16 cellular contexts compared by ENCODE assay signal in the genomic region with DNA sequence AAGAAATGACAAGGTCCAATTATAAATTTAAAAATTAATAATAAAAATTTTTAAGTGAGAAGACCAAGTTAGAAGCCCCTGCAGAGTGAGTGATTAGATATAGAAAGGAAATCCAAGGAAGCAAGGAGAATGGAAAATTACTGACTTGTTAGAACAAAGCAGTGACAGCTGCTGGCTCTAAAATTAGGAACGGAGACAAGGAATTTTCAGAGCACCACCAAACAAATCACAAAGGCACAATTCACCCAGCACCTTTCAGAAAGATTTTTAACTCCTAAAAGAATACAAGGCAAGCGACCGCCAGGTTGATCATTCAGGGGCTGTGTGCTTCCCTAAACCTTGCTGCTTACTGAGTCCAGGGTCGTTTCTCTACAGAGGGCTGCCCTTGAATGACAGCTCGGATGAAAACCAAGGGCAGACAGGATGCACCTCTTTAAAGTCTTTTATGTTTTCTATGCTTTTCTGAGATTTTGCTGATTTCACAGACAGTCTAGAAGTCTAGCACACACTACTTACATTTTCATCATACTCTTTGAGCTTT. TPM values are rescaled to one million over a fixed set of nuclear protein-coding genes. Genes with fewer than 3 reads are reported as not detected.
"Had no signal": no experiment of that assay in that cellular context is flagged by ENCODE, and none has a peak within 500 bp of the region (broad histone marks: within the 10 kb centered on the region; RNA-seq: fewer than 3 reads in every experiment).

No MANE protein-coding gene starts in this region.

- ATAC-seq: naive thymus-derived CD8-positive, alpha-beta T cell; stimulated activated naive CD8-positive, alpha-beta T cell treated with anti-CD3 and anti-CD28 coated beads, Interleukin-15, amount 100 ng/mL, for 72 hours; T-helper 17 cell had no signal

- H3K4me1 Mint-ChIP-seq: activated B cell treated with CpG ODN at 0.5 μM for 24 hours; activated naive CD4-positive, alpha-beta T cell treated with anti-CD3 and anti-CD28 coated beads, Interleukin-2, amount 50 U/mL, for 24 hours; naive thymus-derived CD8-positive, alpha-beta T cell; stimulated activated naive CD8-positive, alpha-beta T cell treated with anti-CD3 and anti-CD28 coated beads, Interleukin-15, amount 100 ng/mL, for 72 hours had no signal

- H3K4me1 ChIP-seq: colonic mucosa had no signal

- H3K27ac Mint-ChIP-seq: activated B cell treated with CpG ODN at 0.5 μM for 24 hours; activated naive CD4-positive, alpha-beta T cell treated with anti-CD3 and anti-CD28 coated beads, Interleukin-2, amount 50 U/mL, for 24 hours; activated T-cell treated with anti-CD3 and anti-CD28 coated beads, Interleukin-2, amount 50 U/mL, for 24 hours; stimulated activated naive CD8-positive, alpha-beta T cell treated with anti-CD3 and anti-CD28 coated beads, Interleukin-15, amount 100 ng/mL, for 72 hours; T-helper 17 cell had no signal

- H3K9me3 ChIP-seq: colonic mucosa had no signal

- H3K36me3 Mint-ChIP-seq: activated naive CD4-positive, alpha-beta T cell treated with anti-CD3 and anti-CD28 coated beads, Interleukin-2, amount 50 U/mL, for 24 hours; naive thymus-derived CD8-positive, alpha-beta T cell had no signal

- H3K27ac ChIP-seq: brain microvascular endothelial cell, colonic mucosa had no signal

- H3K9me3 Mint-ChIP-seq: activated B cell treated with CpG ODN at 0.5 μM for 24 hours; activated naive CD4-positive, alpha-beta T cell treated with anti-CD3 and anti-CD28 coated beads, Interleukin-2, amount 50 U/mL, for 24 hours; activated T-cell treated with anti-CD3 and anti-CD28 coated beads, Interleukin-2, amount 50 U/mL, for 24 hours; stimulated activated naive CD8-positive, alpha-beta T cell treated with anti-CD3 and anti-CD28 coated beads, Interleukin-15, amount 100 ng/mL, for 72 hours had no signal

- H3K4me3 ChIP-seq: colonic mucosa, lung had no signal

- H3K27me3 ChIP-seq: colonic mucosa had no signal

- DNase-seq: activated B cell treated with CpG ODN at 0.5 μM for 24 hours; activated effector memory CD4-positive, alpha-beta T cell treated with Interleukin-2 at 50 U/mL for 16 hours; activated T-cell treated with anti-CD3 and anti-CD28 coated beads, Interleukin-2, amount 50 U/mL, for 24 hours; brain microvascular endothelial cell; colonic mucosa; effector CD4-positive, alpha-beta T cell; kidney glomerular epithelial cell; naive thymus-derived CD8-positive, alpha-beta T cell; stimulated activated CD4-positive, alpha-beta T cell treated with anti-CD3 and anti-CD28 coated beads, Interleukin-4, amount 100 ng/mL, for 24 hours; stimulated activated naive CD8-positive, alpha-beta T cell treated with anti-CD3 and anti-CD28 coated beads, Interleukin-15, amount 100 ng/mL, for 72 hours; T-helper 17 cell had no signal

- H3K4me3 Mint-ChIP-seq: activated B cell treated with CpG ODN at 0.5 μM for 24 hours; activated naive CD4-positive, alpha-beta T cell treated with anti-CD3 and anti-CD28 coated beads, Interleukin-2, amount 50 U/mL, for 24 hours; activated T-cell treated with anti-CD3 and anti-CD28 coated beads, Interleukin-2, amount 50 U/mL, for 24 hours; naive thymus-derived CD8-positive, alpha-beta T cell; stimulated activated naive CD8-positive, alpha-beta T cell treated with anti-CD3 and anti-CD28 coated beads, Interleukin-15, amount 100 ng/mL, for 72 hours; T-helper 17 cell had no signal

RNA-seq across cellular contexts. Expression of gene PRSS54, which starts 52.1 kb away (rescaled TPM):
- total RNA-seq: activated B cell treated with CpG ODN at 0.5 μM for 24 hours; colonic mucosa; fibroblast of lung; lung; naive thymus-derived CD8-positive, alpha-beta T cell; posterior vena cava; T-helper 17 cell had no signal
- polyA plus RNA-seq: fibroblast of lung; naive thymus-derived CD8-positive, alpha-beta T cell; thymus had no signal
